In the genomic region with DNA sequence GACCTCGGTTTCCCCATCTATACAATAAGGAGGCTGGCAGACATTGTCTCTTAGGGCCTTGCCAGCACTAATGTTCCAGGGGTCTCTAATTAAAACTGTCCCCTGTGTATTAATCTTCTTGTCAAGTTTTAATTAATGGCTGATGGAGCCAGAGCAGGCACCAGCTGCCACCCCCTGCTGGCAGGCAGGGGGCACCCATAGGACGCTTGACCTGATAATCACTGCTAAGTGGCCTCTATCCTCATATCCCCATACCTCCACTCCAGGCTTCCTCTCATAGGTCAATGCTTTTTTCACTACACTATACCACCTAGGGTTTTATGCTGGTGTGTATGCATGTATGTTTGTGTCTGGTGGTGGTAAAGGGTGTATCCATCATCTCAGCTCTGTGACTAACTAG, we compare ENCODE assay signal across 10 cellular contexts.
"Had no signal": no experiment of that assay in that cellular context is flagged by ENCODE, and none has a peak within 500 bp of the region (broad histone marks: within the 10 kb centered on the region; RNA-seq: fewer than 3 reads in every experiment).

No MANE protein-coding gene starts in this region.

- ATAC-seq: naive thymus-derived CD4-positive, alpha-beta T cell; sciatic nerve; stimulated activated memory B cell treated with anti-CD40 and anti-IgM and Interleukin-4, amounts not matched to agents 10 μg/mL and 1 μg/mL and 100 μg/mL, for 72 hours had no signal

- H3K9me3 ChIP-seq: prostate gland, spleen, tibial nerve had no signal

- H3K4me3 ChIP-seq: prostate gland, spleen, tibial nerve had no signal

- DNase-seq: activated CD4-positive, alpha-beta T cell treated with anti-CD3 and anti-CD28 coated beads, Interleukin-2, amount 50 U/mL, for 1 hour; activated naive CD4-positive, alpha-beta T cell treated with anti-CD3 and anti-CD28 coated beads, Interleukin-2, amount 10 ng/mL, durations not matched to agents 7 days and 5 days; naive thymus-derived CD4-positive, alpha-beta T cell; nucleus accumbens; spleen; stimulated activated CD4-positive, alpha-beta T cell treated with anti-CD3 and anti-CD28 coated beads, Interleukin-1b, Interleukin-23, amount 100 ng/mL, for 48 hours had no signal

- H3K27ac ChIP-seq: prostate gland, spleen, tibial nerve had no signal

- H3K4me1 ChIP-seq: prostate gland had no signal

- H3K36me3 ChIP-seq: prostate gland, spleen, tibial nerve had no signal
